1 cellular context compared by ENCODE assay signal in the genomic region with DNA sequence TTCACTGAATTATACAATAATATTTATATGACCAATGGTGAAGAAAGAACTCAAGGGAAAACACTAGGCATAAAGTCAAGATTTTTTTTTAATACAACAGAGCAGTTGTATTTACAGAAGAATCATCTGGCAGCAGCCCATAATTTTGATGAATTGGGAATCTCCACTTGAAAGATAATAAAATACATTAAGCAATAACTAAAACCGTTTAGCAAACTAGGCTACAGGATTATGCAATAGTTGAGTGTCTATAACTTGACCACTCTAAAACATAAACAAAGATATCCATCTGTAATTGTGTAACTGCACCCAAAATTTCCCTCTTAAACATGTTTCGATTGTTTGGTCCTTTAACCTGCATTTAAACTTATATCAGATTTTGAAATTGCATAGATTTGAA.
TF ChIP-seq lines count a peak whose summit lies in the region.

No MANE protein-coding gene starts in this region.

TF ChIP-seq in HEK293, 187 proteins besides CTCF, POLR2A, EP300 and RAD21 (continued from another document and continues in another):
- TF ChIP-seq, protein P1, sequence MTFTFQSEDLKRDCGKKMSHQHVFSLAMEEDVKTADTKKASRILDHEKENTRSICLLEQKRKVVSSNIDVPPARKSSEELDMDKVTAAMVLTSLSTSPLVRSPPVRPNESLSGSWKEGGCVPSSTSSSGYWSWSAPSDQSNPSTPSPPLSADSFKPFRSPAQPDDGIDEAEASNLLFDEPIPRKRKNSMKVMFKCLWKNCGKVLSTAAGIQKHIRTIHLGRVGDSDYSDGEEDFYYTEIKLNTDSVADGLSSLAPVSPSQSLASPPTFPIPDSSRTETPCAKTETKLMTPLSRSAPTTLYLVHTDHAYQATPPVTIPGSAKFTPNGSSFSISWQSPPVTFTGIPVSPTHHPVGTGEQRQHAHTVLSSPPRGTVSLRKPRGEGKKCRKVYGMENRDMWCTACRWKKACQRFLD (tag by site-specific recombination; IDR thresholded peaks at IDR 0.05): no peak
- TF ChIP-seq ZNF114 (tag by site-specific recombination; IDR thresholded peaks at IDR 0.05) (no peak), ZXDB (tag by site-specific recombination; IDR thresholded peaks at IDR 0.05) (peak; percentile 60), ZNF610 (tag by site-specific recombination; IDR thresholded peaks at IDR 0.05; ENCODE audit: borderline replicate concordance) (no peak), ZNF266 (tag by site-specific recombination; IDR thresholded peaks at IDR 0.05; ENCODE audit: low read depth) (no peak), MYNN (tag by site-specific recombination; IDR thresholded peaks at IDR 0.05; ENCODE audit: borderline replicate concordance) (no peak), KLF8 (tag by site-specific recombination; IDR thresholded peaks at IDR 0.05) (peak; percentile 45; the same call in 1 of the 2 replicates), KLF9 (tag by site-specific recombination; IDR thresholded peaks at IDR 0.05; ENCODE audit: low read depth) (no peak), ZNF391 (tag by site-specific recombination; IDR thresholded peaks at IDR 0.05; ENCODE audit: borderline replicate concordance, low read depth) (no peak), ZNF146 (tag by site-specific recombination; IDR thresholded peaks at IDR 0.05) (no peak), GLIS1 (tag by site-specific recombination; IDR thresholded peaks at IDR 0.05) (no peak), ZNF530 (tag by site-specific recombination; IDR thresholded peaks at IDR 0.05; ENCODE audit: low read depth) (no peak), ZNF488 (tag by site-specific recombination; IDR thresholded peaks at IDR 0.05) (no peak), ZNF2 (tag by site-specific recombination; IDR thresholded peaks at IDR 0.05) (no peak), ZNF544 (tag by site-specific recombination; IDR thresholded peaks at IDR 0.05) (no peak), ZNF223 (tag by site-specific recombination; IDR thresholded peaks at IDR 0.05) (no peak), ZNF239 (tag by site-specific recombination; IDR thresholded peaks at IDR 0.05) (no peak), ZNF670 (tag by site-specific recombination; IDR thresholded peaks at IDR 0.05; ENCODE audit: low read depth) (no peak), ZFP69B (tag by site-specific recombination; IDR thresholded peaks at IDR 0.05) (peak; percentile 26; the same call in 1 of the 2 replicates), ZEB2 (tag by site-specific recombination; IDR thresholded peaks at IDR 0.05) (peak; percentile 80), ZNF404 (tag by site-specific recombination; IDR thresholded peaks at IDR 0.05) (no peak), ZFP41 (tag by site-specific recombination; IDR thresholded peaks at IDR 0.05; ENCODE audit: borderline replicate concordance) (no peak), SCRT2 (tag by site-specific recombination; IDR thresholded peaks at IDR 0.05) (no peak), ZNF221 (tag by site-specific recombination; IDR thresholded peaks at IDR 0.05; ENCODE audit: borderline replicate concordance) (no peak), ZNF76 (tag by site-specific recombination; IDR thresholded peaks at IDR 0.05; ENCODE audit: borderline replicate concordance, low read depth) (no peak), ZNF169 (tag by site-specific recombination; IDR thresholded peaks at IDR 0.05) (no peak), PRDM4 (tag by site-specific recombination; IDR thresholded peaks at IDR 0.05) (peak; percentile 26; the same call in 1 of the 2 replicates), ZFP3 (tag by site-specific recombination; IDR thresholded peaks at IDR 0.05; ENCODE audit: low read depth) (no peak), ZSCAN23 (tag by site-specific recombination; IDR thresholded peaks at IDR 0.05) (0 out of 2 replicates have a peak, but pooled peaks have one; percentile 33), ZNF26 (tag by site-specific recombination; IDR thresholded peaks at IDR 0.05) (no peak), ZNF16 (tag by site-specific recombination; IDR thresholded peaks at IDR 0.05; ENCODE audit: low read depth) (no peak), AEBP2 (tag by site-specific recombination; IDR thresholded peaks at IDR 0.05; ENCODE audit: borderline replicate concordance) (no peak), REPIN1 (tag by site-specific recombination; IDR thresholded peaks at IDR 0.05; ENCODE audit: low read depth) (no peak), GLIS2 (tag by site-specific recombination; IDR thresholded peaks at IDR 0.05) (no peak), ZNF433 (tag by site-specific recombination; IDR thresholded peaks at IDR 0.05; ENCODE audit: low read depth) (no peak), ZNF580 (tag by site-specific recombination; IDR thresholded peaks at IDR 0.05) (no peak)
- TF ChIP-seq, protein P2, sequence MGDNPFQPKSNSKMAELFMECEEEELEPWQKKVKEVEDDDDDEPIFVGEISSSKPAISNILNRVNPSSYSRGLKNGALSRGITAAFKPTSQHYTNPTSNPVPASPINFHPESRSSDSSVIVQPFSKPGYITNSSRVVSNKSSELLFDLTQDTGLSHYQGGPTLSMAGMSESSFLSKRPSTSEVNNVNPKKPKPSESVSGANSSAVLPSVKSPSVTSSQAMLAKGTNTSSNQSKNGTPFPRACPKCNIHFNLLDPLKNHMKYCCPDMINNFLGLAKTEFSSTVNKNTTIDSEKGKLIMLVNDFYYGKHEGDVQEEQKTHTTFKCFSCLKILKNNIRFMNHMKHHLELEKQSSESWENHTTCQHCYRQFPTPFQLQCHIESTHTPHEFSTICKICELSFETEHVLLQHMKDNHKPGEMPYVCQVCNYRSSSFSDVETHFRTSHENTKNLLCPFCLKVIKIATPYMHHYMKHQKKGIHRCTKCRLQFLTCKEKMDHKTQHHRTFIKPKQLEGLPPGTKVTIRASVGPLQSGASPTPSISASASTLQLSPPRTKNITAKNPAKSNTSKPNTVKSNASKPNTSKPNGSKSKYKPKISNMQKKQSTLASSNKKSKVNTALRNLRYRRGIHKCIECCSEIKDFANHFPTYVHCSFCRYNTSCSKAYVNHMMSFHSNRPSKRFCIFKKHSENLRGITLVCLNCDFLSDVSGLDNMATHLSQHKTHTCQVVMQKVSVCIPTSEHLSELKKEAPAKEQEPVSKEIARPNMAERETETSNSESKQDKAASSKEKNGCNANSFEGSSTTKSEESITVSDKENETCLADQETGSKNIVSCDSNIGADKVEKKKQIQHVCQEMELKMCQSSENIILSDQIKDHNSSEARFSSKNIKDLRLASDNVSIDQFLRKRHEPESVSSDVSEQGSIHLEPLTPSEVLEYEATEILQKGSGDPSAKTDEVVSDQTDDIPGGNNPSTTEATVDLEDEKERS (tag by site-specific recombination; IDR thresholded peaks at IDR 0.05): no peak
- TF ChIP-seq, protein P3, sequence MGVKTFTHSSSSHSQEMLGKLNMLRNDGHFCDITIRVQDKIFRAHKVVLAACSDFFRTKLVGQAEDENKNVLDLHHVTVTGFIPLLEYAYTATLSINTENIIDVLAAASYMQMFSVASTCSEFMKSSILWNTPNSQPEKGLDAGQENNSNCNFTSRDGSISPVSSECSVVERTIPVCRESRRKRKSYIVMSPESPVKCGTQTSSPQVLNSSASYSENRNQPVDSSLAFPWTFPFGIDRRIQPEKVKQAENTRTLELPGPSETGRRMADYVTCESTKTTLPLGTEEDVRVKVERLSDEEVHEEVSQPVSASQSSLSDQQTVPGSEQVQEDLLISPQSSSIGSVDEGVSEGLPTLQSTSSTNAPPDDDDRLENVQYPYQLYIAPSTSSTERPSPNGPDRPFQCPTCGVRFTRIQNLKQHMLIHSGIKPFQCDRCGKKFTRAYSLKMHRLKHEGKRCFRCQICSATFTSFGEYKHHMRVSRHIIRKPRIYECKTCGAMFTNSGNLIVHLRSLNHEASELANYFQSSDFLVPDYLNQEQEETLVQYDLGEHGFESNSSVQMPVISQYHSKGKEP (tag by site-specific recombination; IDR thresholded peaks at IDR 0.05): peak; percentile 66
- TF ChIP-seq, protein P4, sequence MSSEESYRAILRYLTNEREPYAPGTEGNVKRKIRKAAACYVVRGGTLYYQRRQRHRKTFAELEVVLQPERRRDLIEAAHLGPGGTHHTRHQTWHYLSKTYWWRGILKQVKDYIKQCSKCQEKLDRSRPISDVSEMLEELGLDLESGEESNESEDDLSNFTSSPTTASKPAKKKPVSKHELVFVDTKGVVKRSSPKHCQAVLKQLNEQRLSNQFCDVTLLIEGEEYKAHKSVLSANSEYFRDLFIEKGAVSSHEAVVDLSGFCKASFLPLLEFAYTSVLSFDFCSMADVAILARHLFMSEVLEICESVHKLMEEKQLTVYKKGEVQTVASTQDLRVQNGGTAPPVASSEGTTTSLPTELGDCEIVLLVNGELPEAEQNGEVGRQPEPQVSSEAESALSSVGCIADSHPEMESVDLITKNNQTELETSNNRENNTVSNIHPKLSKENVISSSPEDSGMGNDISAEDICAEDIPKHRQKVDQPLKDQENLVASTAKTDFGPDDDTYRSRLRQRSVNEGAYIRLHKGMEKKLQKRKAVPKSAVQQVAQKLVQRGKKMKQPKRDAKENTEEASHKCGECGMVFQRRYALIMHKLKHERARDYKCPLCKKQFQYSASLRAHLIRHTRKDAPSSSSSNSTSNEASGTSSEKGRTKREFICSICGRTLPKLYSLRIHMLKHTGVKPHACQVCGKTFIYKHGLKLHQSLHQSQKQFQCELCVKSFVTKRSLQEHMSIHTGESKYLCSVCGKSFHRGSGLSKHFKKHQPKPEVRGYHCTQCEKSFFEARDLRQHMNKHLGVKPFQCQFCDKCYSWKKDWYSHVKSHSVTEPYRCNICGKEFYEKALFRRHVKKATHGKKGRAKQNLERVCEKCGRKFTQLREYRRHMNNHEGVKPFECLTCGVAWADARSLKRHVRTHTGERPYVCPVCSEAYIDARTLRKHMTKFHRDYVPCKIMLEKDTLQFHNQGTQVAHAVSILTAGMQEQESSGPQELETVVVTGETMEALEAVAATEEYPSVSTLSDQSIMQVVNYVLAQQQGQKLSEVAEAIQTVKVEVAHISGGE (tag by site-specific recombination; conservative IDR thresholded peaks at IDR 0.05; ENCODE audit: low read depth): no peak
- TF ChIP-seq, protein P5, sequence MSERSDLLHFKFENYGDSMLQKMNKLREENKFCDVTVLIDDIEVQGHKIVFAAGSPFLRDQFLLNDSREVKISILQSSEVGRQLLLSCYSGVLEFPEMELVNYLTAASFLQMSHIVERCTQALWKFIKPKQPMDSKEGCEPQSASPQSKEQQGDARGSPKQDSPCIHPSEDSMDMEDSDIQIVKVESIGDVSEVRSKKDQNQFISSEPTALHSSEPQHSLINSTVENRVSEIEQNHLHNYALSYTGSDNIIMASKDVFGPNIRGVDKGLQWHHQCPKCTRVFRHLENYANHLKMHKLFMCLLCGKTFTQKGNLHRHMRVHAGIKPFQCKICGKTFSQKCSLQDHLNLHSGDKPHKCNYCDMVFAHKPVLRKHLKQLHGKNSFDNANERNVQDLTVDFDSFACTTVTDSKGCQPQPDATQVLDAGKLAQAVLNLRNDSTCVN (tag by site-specific recombination; optimal IDR thresholded peaks at IDR 0.05): no peak
